ENCODE assay signal across 8 cellular contexts in the genomic region with DNA sequence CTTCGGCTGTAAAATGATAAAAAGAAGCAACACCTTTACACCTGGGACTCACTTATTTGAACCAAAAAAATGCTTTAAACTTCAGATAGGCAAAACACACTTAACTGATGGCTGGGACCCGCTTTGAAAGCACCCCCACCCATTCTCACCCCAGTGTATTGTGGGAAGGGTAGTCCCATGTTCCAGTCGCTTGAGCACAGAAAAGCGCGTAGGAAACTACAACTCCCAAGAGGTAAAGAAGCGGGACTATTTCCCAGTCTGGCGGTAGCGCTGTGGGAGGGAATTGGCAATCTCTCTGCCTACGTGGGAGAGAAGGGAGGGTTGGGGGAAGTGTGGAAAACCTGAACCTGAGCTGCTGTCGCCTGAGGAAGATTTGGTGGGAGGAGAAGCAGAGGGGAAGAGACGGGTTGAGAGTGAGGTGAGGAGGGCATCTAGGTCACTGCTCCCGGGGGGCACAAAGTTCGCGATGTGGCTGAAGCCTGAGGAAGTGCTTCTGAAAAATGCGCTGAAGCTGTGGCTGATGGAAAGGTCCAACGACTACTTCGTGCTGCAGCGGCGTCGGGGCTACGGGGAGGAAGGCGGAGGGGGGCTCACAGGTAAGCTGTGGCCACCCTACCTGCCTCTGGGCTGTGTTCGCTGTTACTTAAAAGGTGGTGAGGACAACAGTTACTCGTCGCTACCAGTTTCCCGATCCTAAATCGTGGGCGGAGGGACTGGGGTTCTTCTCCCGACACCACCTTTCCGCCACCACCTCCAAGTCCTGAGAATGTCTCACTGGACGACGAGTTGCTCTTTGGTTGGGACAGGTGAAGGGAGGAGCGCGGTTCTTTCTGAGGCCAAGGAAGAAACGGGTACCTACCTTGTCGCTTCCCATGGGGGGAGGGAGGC. TPM values are rescaled to one million over a fixed set of nuclear protein-coding genes. Genes with fewer than 3 reads are reported as not detected.
DNase-seq lines count a peak whose midpoint lies in the region; ATAC-seq and TF ChIP-seq lines count a peak whose summit lies in the region.

Gene TBC1D8B (plus strand): TSS at position 286 of the 888 bp plus-strand sequence. CDS start 181 bp downstream, at position 467.

- H3K18ac ChIP-seq in neuronal stem cell (ENCODE audit: low read length) = peak within 1 kb of the TSS; percentile 71

- H3K4me3 ChIP-seq in CD8-positive, alpha-beta T cell (ENCODE audit: low read depth, low read length) = peak within 1 kb of the TSS; percentile 57
- H3K4me3 ChIP-seq in neuronal stem cell (ENCODE audit: low read length in 2 of 2) = peak within 1 kb of the TSS; percentile 51 to 91

- H3K4me3 Mint-ChIP-seq in CD8-positive, alpha-beta T cell = peak within 1 kb of the TSS; percentile 82
- peak within 1 kb of the TSS; percentile 97 for H3K4me3 Mint-ChIP-seq in activated naive CD8-positive, alpha-beta T cell

- H2AFZ ChIP-seq in neuronal stem cell (ENCODE audit: low read length) = peak within 1 kb of the TSS; percentile 85

- no peak within 1 kb of the TSS for H3K27ac ChIP-seq in CD8-positive, alpha-beta T cell (ENCODE audit: low read depth, low read length)
- H3K27ac ChIP-seq in neuronal stem cell (replicated peaks; ENCODE audit: low read length) = no peak within 1 kb of the TSS

- peaks cover 3% of the 10 kb centered on the region for H3K4me1 ChIP-seq in CD8-positive, alpha-beta T cell (ENCODE audit: insufficient read depth, low read length)
- no peaks in the 10 kb centered on the region for H3K4me1 ChIP-seq in neuronal stem cell (ENCODE audit: control insufficient read depth in 2 of 2, insufficient read depth in 1 of 2, low read depth in 1 of 2, low read length in 2 of 2)

- WGBS in neuronal stem cell (ENCODE audit: extremely low coverage in 2 of 2, insufficient read length in 2 of 2, insufficient replicate concordance in 1 of 2), 2 donors = no CpG with 5 or more reads among the region's 36 CpGs

- no peaks in the 10 kb centered on the region for H3K36me3 ChIP-seq in CD8-positive, alpha-beta T cell (ENCODE audit: insufficient read depth, low read length)
- H3K36me3 ChIP-seq in neuronal stem cell (replicated peaks in 1 of 2; ENCODE audit: control insufficient read depth in 2 of 2, insufficient read depth in 2 of 2, low read length in 2 of 2) = no peaks in the 10 kb centered on the region

- no peak within 1 kb of the TSS for H2BK5ac ChIP-seq in neuronal stem cell (ENCODE audit: low read length)

- no peak within 1 kb of the TSS for H3K4ac ChIP-seq in neuronal stem cell (ENCODE audit: low read length)

- no peak within 1 kb of the TSS for H2BK15ac ChIP-seq in neuronal stem cell (ENCODE audit: low read length)

- no peak for TF ChIP-seq CTCF in CD8-positive, alpha-beta T cell (IDR thresholded peaks at IDR 0.05)

- H3K27me3 ChIP-seq in CD8-positive, alpha-beta T cell (ENCODE audit: insufficient read depth, low read length) = no peaks in the 10 kb centered on the region
- H3K27me3 ChIP-seq in neuronal stem cell (ENCODE audit: control insufficient read depth in 3 of 3, insufficient read depth in 3 of 3, low read depth in 1 of 3, low read length in 3 of 3) = peaks cover 0 to 67% (median 21%) of the 10 kb centered on the region in 3 experiments

- no peak within 1 kb of the TSS for H3K9ac ChIP-seq in neuronal stem cell (ENCODE audit: low read depth, low read length, poor library complexity)

- H2AK5ac ChIP-seq in neuronal stem cell (ENCODE audit: low read depth, low read length) = no peak within 1 kb of the TSS

- H3K27me3 Mint-ChIP-seq in CD8-positive, alpha-beta T cell (ENCODE audit: low read depth) = peaks cover 41% of the 10 kb centered on the region
- H3K27me3 Mint-ChIP-seq in activated naive CD8-positive, alpha-beta T cell = peaks cover 14% of the 10 kb centered on the region

- no peaks in the 10 kb centered on the region for H3K9me3 Mint-ChIP-seq in CD8-positive, alpha-beta T cell
- no peaks in the 10 kb centered on the region for H3K9me3 Mint-ChIP-seq in activated naive CD8-positive, alpha-beta T cell (ENCODE audit: low read depth)

- no peak within 1 kb of the TSS for H4K91ac ChIP-seq in neuronal stem cell (ENCODE audit: low read depth, low read length, poor library complexity)

- CTCF ChIA-PET in CD8-positive, alpha-beta T cell (lab: Charles Lee) = no interaction called here

- no peak within 1 kb of the TSS for H3K14ac ChIP-seq in neuronal stem cell (ENCODE audit: low read length)

- intact Hi-C loops in CD8-positive, alpha-beta T cell (cut with DNase I, micrococcal nuclease) = no loop called here

- no peak within 1 kb of the TSS for H4K8ac ChIP-seq in neuronal stem cell (ENCODE audit: low read depth, low read length)

- no peak within 1 kb of the TSS for H2BK12ac ChIP-seq in neuronal stem cell (ENCODE audit: low read length)

- no peak within 1 kb of the TSS for H3K27ac Mint-ChIP-seq in CD8-positive, alpha-beta T cell
- no peak within 1 kb of the TSS for H3K27ac Mint-ChIP-seq in activated naive CD8-positive, alpha-beta T cell

- peak; percentile 36 for ATAC-seq in CD8-positive, alpha-beta T cell
- peak; percentile 91 for ATAC-seq in GM19372 (IDR thresholded peaks at IDR 0.05; ENCODE audit: low read depth, unreplicated experiment)
- ATAC-seq in HG03439 (IDR thresholded peaks at IDR 0.05; ENCODE audit: unreplicated experiment) = peak; percentile 100

- H3K9me3 ChIP-seq in CD8-positive, alpha-beta T cell (ENCODE audit: low read length) = no peaks in the 10 kb centered on the region
- H3K9me3 ChIP-seq in neuronal stem cell (replicated peaks in 1 of 2; ENCODE audit: control insufficient read depth in 2 of 2, insufficient read depth in 1 of 2, low read depth in 1 of 2, low read length in 2 of 2) = no peaks in the 10 kb centered on the region

- H3K79me1 ChIP-seq in neuronal stem cell (ENCODE audit: low read depth, low read length) = no peaks in the 10 kb centered on the region

- H3K4me1 Mint-ChIP-seq in CD8-positive, alpha-beta T cell (ENCODE audit: low read depth) = peaks cover 12% of the 10 kb centered on the region
- peaks cover 5% of the 10 kb centered on the region for H3K4me1 Mint-ChIP-seq in activated naive CD8-positive, alpha-beta T cell (ENCODE audit: low read depth)

- H3K23ac ChIP-seq in neuronal stem cell (ENCODE audit: low read depth, low read length, poor library complexity) = no peak within 1 kb of the TSS

- peak within 1 kb of the TSS; percentile 56 for H3K4me2 ChIP-seq in neuronal stem cell (ENCODE audit: insufficient read depth, low read length, poor library complexity, severe bottlenecking)

- POLR2A ChIA-PET in CD8-positive, alpha-beta T cell (lab: Charles Lee) = no interaction called here

- H3K36me3 Mint-ChIP-seq in CD8-positive, alpha-beta T cell = no peaks in the 10 kb centered on the region
- no peaks in the 10 kb centered on the region for H3K36me3 Mint-ChIP-seq in activated naive CD8-positive, alpha-beta T cell

- no peak within 1 kb of the TSS for H2BK120ac ChIP-seq in neuronal stem cell (ENCODE audit: low read depth, low read length)

- DNase-seq in CD8-positive, alpha-beta T cell = peak in 1 of 7 experiments; percentile 5
- DNase-seq in NCI-H748 treated with DMSO at 0.1 percent for 48 hours (lab: John Stamatoyannopoulos, UW) (peak; percentile 40), glomerular endothelial cell (ENCODE audit: extremely low read depth, low read depth, low spot score) (peak; percentile 56), neuronal stem cell (ENCODE audit: low spot score) (peak; percentile 67), NK-92 (lab: John Stamatoyannopoulos, UW; ENCODE audit: unreplicated experiment) (no peak)

RNA-seq across cellular contexts. Expression of gene TBC1D8B, which starts in this region (rescaled TPM):
- under 1 TPM; 0.17 to 0.35 TPM for total RNA-seq in CD8-positive, alpha-beta T cell
- 4.6 and 7.1 TPM in 2 replicates for total RNA-seq in glomerular endothelial cell
- polyA plus RNA-seq in neuronal stem cell (2013, experiment 1 of 2) = 0.60 TPM
- 0.64 TPM for polyA plus RNA-seq in neuronal stem cell (2013, experiment 2 of 2)

Comparison
In these comparisons a context has a peak if more than half of its experiments do, and no peak if none do; other contexts are left out.
1. Peak in ATAC-seq and H3K4me3 ChIP-seq in CD8-positive, alpha-beta T cell; RNA of the gene not detected or under 1 TPM.
2. ATAC-seq: peak in every context shown above with its lines; median percentile 100 in HG03439; 91 in GM19372; 36 in CD8-positive, alpha-beta T cell.